Comparison of ENCODE assay signal across 1 cellular context in genomic region chr20:59004763-59005522, GRCh38.
TF ChIP-seq lines count a peak whose summit lies in the region.

No MANE protein-coding gene starts in this region.

TF ChIP-seq in GM12878, 131 proteins besides CTCF, POLR2A, EP300 and RAD21 (continued from another document):
- TF ChIP-seq E4F1 (IDR thresholded peaks at IDR 0.05; ENCODE audit: borderline replicate concordance, partially characterized antibody) (no peak), MLLT1 (IDR thresholded peaks at IDR 0.05) (0 out of 2 replicates have a peak, but pooled peaks have one; percentile 59), IRF4 (IDR thresholded peaks at IDR 0.05; ENCODE audit: low read depth, low read length) (peak; percentile 80), CHD4 (IDR thresholded peaks at IDR 0.05) (no peak), EED (IDR thresholded peaks at IDR 0.05; ENCODE audit: low read depth) (peak; percentile 92), TARDBP (IDR thresholded peaks at IDR 0.05; ENCODE audit: borderline replicate concordance) (peak; percentile 40; the same call in 1 of the 2 replicates), CEBPZ (IDR thresholded peaks at IDR 0.05; ENCODE audit: low read depth, low read length) (no peak), NR2C2 (IDR thresholded peaks at IDR 0.05; ENCODE audit: borderline replicate concordance, control insufficient read depth, insufficient read length, low read depth) (no peak), ZNF24 (IDR thresholded peaks at IDR 0.05) (no peak), MTA2 (IDR thresholded peaks at IDR 0.05; ENCODE audit: low read depth) (peak; percentile 90), SREBF1 (IDR thresholded peaks at IDR 0.05; ENCODE audit: low read length) (no peak), NBN (IDR thresholded peaks at IDR 0.05) (peak; percentile 94)
